ENCODE assay signal across 15 cellular contexts in genomic region chr7:32659853-32660252, GRCh38.
DNase-seq lines count a peak whose midpoint lies in the region; ATAC-seq and TF ChIP-seq lines count a peak whose summit lies in the region.
"Had no signal": no experiment of that assay in that cellular context is flagged by ENCODE, and none has a peak within 500 bp of the region (broad histone marks: within the 10 kb centered on the region; RNA-seq: fewer than 3 reads in every experiment).

No MANE protein-coding gene starts in this region.

- no peak overlapping the region for H4K8ac ChIP-seq in mesenchymal stem cell (ENCODE audit: low read length)

- no peak overlapping the region for H3K27ac ChIP-seq in mesenchymal stem cell (ENCODE audit: low read length, poor library complexity, severe bottlenecking)
- H3K27ac ChIP-seq: BLaER1 treated with 17β-estradiol and CSF1 and Interleukin-3, amounts not matched to agents 10 nM and 100 nM had no signal

- no peak for TF ChIP-seq POLR2A in NB4 (IDR thresholded peaks at IDR 0.05; ENCODE audit: extremely low read depth, insufficient read length)

- H3K36me3 Mint-ChIP-seq in chondrocyte (ENCODE audit: low read depth): peaks cover 1% of the 10 kb centered on the region
- no peaks in the 10 kb centered on the region for H3K36me3 Mint-ChIP-seq in CD14-positive monocyte

- no peak overlapping the region for H2AFZ ChIP-seq in mesenchymal stem cell (ENCODE audit: low read depth, low read length)

- 95% methylated on average over 5 of the region's 9 CpGs for WGBS in mesenchymal stem cell

- H2AK5ac ChIP-seq in mesenchymal stem cell (ENCODE audit: low read length, severe bottlenecking): peak overlapping the region; percentile 92

- H3K27me3 Mint-ChIP-seq in chondrocyte (ENCODE audit: low read depth) (no peaks in the 10 kb centered on the region), CD14-positive monocyte (ENCODE audit: low read depth in 3 of 3) (peaks cover 2 to 8% (median 4%) of the 10 kb centered on the region in 3 donors)

- H3K9ac ChIP-seq in mesenchymal stem cell (ENCODE audit: low read length): no peak overlapping the region
- H3K9ac ChIP-seq: BLaER1 treated with 17β-estradiol and CSF1 and Interleukin-3, amounts not matched to agents 10 nM and 100 nM had no signal

- no peak overlapping the region for H4K91ac ChIP-seq in mesenchymal stem cell (ENCODE audit: low read length)

- peaks cover 16% of the 10 kb centered on the region for H3K4me1 Mint-ChIP-seq in chondrocyte (ENCODE audit: low read depth)
- peaks cover 19% of the 10 kb centered on the region for H3K4me1 Mint-ChIP-seq in CD14-positive monocyte

- H3K27me3 ChIP-seq in mesenchymal stem cell (ENCODE audit: control insufficient read depth in 1 of 2, insufficient read depth in 1 of 2, low read length in 2 of 2): no peaks in the 10 kb centered on the region
- H3K27me3 ChIP-seq: BLaER1 treated with 17β-estradiol and CSF1 and Interleukin-3, amounts not matched to agents 10 nM and 100 nM had no signal

- H3K36me3 ChIP-seq in mesenchymal stem cell (ENCODE audit: control insufficient read depth in 1 of 2, insufficient read depth in 2 of 2, low read depth in 1 of 2, low read length in 2 of 2): no peaks in the 10 kb centered on the region
- H3K36me3 ChIP-seq: BLaER1 treated with 17β-estradiol and CSF1 and Interleukin-3, amounts not matched to agents 10 nM and 100 nM; HAP-1 had no signal

- H3K4me2 ChIP-seq in mesenchymal stem cell (ENCODE audit: low read length, poor library complexity, severe bottlenecking): no peak overlapping the region
- H3K4me2 ChIP-seq: BLaER1 treated with 17β-estradiol and CSF1 and Interleukin-3, amounts not matched to agents 10 nM and 100 nM had no signal

- no peak overlapping the region for H2BK12ac ChIP-seq in mesenchymal stem cell (ENCODE audit: low read length in 2 of 2)

- H3K4me3 ChIP-seq in NB4 (ENCODE audit: low read depth, low read length) (no peak overlapping the region), mesenchymal stem cell (ENCODE audit: insufficient read depth in 1 of 2, low read depth in 1 of 2, low read length in 2 of 2) (no peak overlapping the region)
- H3K4me3 ChIP-seq: BLaER1 treated with 17β-estradiol and CSF1 and Interleukin-3, amounts not matched to agents 10 nM and 100 nM; HAP-1 had no signal

- H3K4me3 Mint-ChIP-seq in chondrocyte (ENCODE audit: unreplicated experiment): no peak overlapping the region
- H3K4me3 Mint-ChIP-seq in CD14-positive monocyte: no peak overlapping the region
- H3K4me3 Mint-ChIP-seq: CD4-positive, alpha-beta T cell; HFFc6 had no signal

- H3K79me1 ChIP-seq in mesenchymal stem cell (replicated peaks; ENCODE audit: low read length, poor library complexity, severe bottlenecking): peaks cover 12% of the 10 kb centered on the region

- H3K9me3 ChIP-seq in mesenchymal stem cell (ENCODE audit: control insufficient read depth, low read length): no peaks in the 10 kb centered on the region
- H3K9me3 ChIP-seq: BLaER1 treated with 17β-estradiol and CSF1 and Interleukin-3, amounts not matched to agents 10 nM and 100 nM; HAP-1 had no signal

- no peak overlapping the region for H3K4ac ChIP-seq in mesenchymal stem cell (ENCODE audit: low read depth in 1 of 2, low read length in 2 of 2)

- no peak for ATAC-seq in Right ventricle myocardium inferior

- DNase-seq in Right ventricle myocardium inferior (ENCODE audit: missing footprints) (peak; percentile 74), cardiac septum (ENCODE audit: low spot score) (no peak), NB4 (ENCODE audit: low read depth) (peak; percentile 45), mesenchymal stem cell (no peak), chondrocyte (ENCODE audit: low spot score) (no peak), hepatic stellate cell (ENCODE audit: low spot score) (no peak), CD14-positive monocyte (ENCODE audit: low spot score) (no peak)
- DNase-seq: 8988T; ACHN; CD4-positive, alpha-beta T cell; DMS79; GOT3; HFFc6 had no signal

- H3K4me1 ChIP-seq in mesenchymal stem cell (ENCODE audit: control insufficient read depth, insufficient read depth, low read depth, low read length): peaks cover 8% of the 10 kb centered on the region
- H3K4me1 ChIP-seq: HAP-1 had no signal

- intact Hi-C loops in Right ventricle myocardium inferior (cut with DNase I): no loop called here
- intact Hi-C loops in cardiac septum (cut with DNase I): no loop called here
- intact Hi-C loops in CD14-positive monocyte (cut with micrococcal nuclease): no loop called here

- H3K23ac ChIP-seq in mesenchymal stem cell (ENCODE audit: low read length in 2 of 2): no peak overlapping the region

- no peak overlapping the region for H2BK120ac ChIP-seq in mesenchymal stem cell (ENCODE audit: low read depth, low read length)

- H3K27ac Mint-ChIP-seq in chondrocyte (ENCODE audit: unreplicated experiment) (no peak overlapping the region), CD14-positive monocyte (peak overlapping the region in 1 of 7 donors; percentile 62)
- H3K27ac Mint-ChIP-seq: CD4-positive, alpha-beta T cell; HFFc6 had no signal

- no peak overlapping the region for H3K18ac ChIP-seq in mesenchymal stem cell (ENCODE audit: low read depth in 1 of 2, low read length in 2 of 2)

- H2BK15ac ChIP-seq in mesenchymal stem cell (ENCODE audit: low read depth, poor library complexity, severe bottlenecking): no peak overlapping the region

- TF ChIP-seq CTCF in NB4 (IDR thresholded peaks at IDR 0.05; ENCODE audit: low read depth, low read length) (no peak), chondrocyte (IDR thresholded peaks at IDR 0.05) (no peak), CD14-positive monocyte (IDR thresholded peaks at IDR 0.05) (no peak)

- H2BK5ac ChIP-seq in mesenchymal stem cell (ENCODE audit: low read depth, low read length, poor library complexity, severe bottlenecking): no peak overlapping the region

- no peak overlapping the region for H3K14ac ChIP-seq in mesenchymal stem cell (ENCODE audit: low read length in 2 of 2)

- H3K9me3 Mint-ChIP-seq in chondrocyte (ENCODE audit: low read depth) (peaks cover 3% of the 10 kb centered on the region), CD14-positive monocyte (peaks cover 0 to 4% (median 0%) of the 10 kb centered on the region in 7 donors)
- H3K9me3 Mint-ChIP-seq: CD4-positive, alpha-beta T cell; HFFc6 had no signal

Comparison
In these comparisons a context has a peak if more than half of its experiments do, and no peak if none do; other contexts are left out.
1. DNase-seq: peak in Right ventricle myocardium inferior (single experiment) and NB4 (single experiment); none in cardiac septum (single experiment), mesenchymal stem cell (single experiment), chondrocyte (single experiment), hepatic stellate cell (single experiment) and CD14-positive monocyte (single experiment).